Comparison of ENCODE assay signal across 1 cellular context in the genomic region with DNA sequence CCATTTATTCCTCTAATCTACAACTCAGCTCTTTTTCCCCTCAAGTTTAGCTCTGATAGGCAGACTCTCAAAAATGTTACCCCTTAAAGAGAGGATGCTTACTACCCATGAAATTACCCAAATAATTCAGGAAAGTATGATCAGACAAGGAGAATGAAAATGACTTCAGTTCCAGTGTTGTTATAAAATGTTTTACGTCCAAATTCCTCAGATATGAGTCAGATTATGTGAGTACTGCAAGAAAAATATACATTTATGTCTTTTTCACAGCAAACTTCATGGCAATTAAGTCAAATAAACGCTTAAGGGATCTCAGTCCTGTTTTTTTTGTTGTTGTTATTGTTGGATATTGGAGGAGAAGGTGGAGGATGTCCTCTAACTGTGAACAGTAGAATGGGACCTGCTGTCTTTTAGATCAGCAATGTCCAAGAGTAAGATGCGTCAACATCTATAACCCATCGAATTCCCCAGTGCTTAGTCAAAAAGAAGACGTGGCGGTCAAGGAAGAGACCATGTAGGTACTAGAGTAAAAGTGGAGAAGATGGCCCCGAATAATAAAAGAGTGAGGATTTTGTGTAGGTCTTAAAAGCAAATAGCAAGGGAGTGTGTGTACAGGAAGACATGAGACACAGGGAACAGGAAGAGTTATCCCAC.
TF ChIP-seq lines count a peak whose summit lies in the region.

No MANE protein-coding gene starts in this region.

TF ChIP-seq in GM23338, 12 proteins besides CTCF, POLR2A, EP300 and RAD21 (continued from another document):
- no peak for TF ChIP-seq REST (IDR thresholded peaks at IDR 0.05; ENCODE audit: unreplicated experiment)
- no peak for TF ChIP-seq POLR2AphosphoS5 (IDR thresholded peaks at IDR 0.05; ENCODE audit: low read depth)
- TF ChIP-seq JUNB (IDR thresholded peaks at IDR 0.05; ENCODE audit: unreplicated experiment), result no peak
- TF ChIP-seq EZH2phosphoT487 (IDR thresholded peaks at IDR 0.05; ENCODE audit: unreplicated experiment), result no peak
- no peak for TF ChIP-seq CREB1 (CRISPR knock-in tag; IDR thresholded peaks at IDR 0.05; ENCODE audit: low read depth)
- TF ChIP-seq ZNF114 (CRISPR knock-in tag; IDR thresholded peaks at IDR 0.05), result no peak
- no peak for TF ChIP-seq EZH2 (IDR thresholded peaks at IDR 0.05; ENCODE audit: low read depth, unreplicated experiment)
